Comparison of ENCODE assay signal across 8 cellular contexts in genomic region chr4:82901129-82901718, GRCh38. TPM values are rescaled to one million over a fixed set of nuclear protein-coding genes. Genes with fewer than 3 reads are reported as not detected.
A peak's percentile ranks its signal among the peaks of the same experiment; 100 is the strongest.
DNase-seq lines count a peak whose midpoint lies in the region; ATAC-seq and TF ChIP-seq lines count a peak whose summit lies in the region.

No MANE protein-coding gene starts in this region.

- no peaks in the 10 kb centered on the region for H3K9me3 ChIP-seq in ES-I3 (ENCODE audit: control insufficient read depth, insufficient read depth, low read length)
- H3K9me3 ChIP-seq in fibroblast of lung (ENCODE audit: control insufficient read depth, insufficient read depth, low read depth, low read length): no peaks in the 10 kb centered on the region

- H3K36me3 ChIP-seq in ES-I3 (ENCODE audit: insufficient read depth, low read length): peaks cover 12% of the 10 kb centered on the region
- no peaks in the 10 kb centered on the region for H3K36me3 ChIP-seq in fibroblast of lung (ENCODE audit: control insufficient read depth, insufficient read depth, low read length)

- H3K9ac ChIP-seq in ES-I3 (ENCODE audit: low read depth, low read length) (peak overlapping the region; percentile 81), fibroblast of lung (ENCODE audit: insufficient read depth, low read length) (peak overlapping the region; percentile 99)

- H3K4me1 ChIP-seq in ES-I3 (ENCODE audit: insufficient read depth, low read length): no peaks in the 10 kb centered on the region
- H3K4me1 ChIP-seq in fibroblast of lung (ENCODE audit: control insufficient read depth, extremely low read depth, insufficient read depth, low read length): peaks cover 2% of the 10 kb centered on the region

- H3K27me3 ChIP-seq in fibroblast of lung (ENCODE audit: control insufficient read depth, insufficient read depth, low read length): no peaks in the 10 kb centered on the region

- TF ChIP-seq CTCF in fibroblast of lung (conservative IDR thresholded peaks at IDR 0.05 in 1 of 2, IDR thresholded peaks at IDR 0.05 in 1 of 2; ENCODE audit: low read depth in 1 of 2, low read length in 2 of 2) (no peak), retinal pigment epithelial cell (conservative IDR thresholded peaks at IDR 0.05; ENCODE audit: low read depth, low read length) (no peak)

- no peaks in the 10 kb centered on the region for H4K20me1 ChIP-seq in fibroblast of lung (ENCODE audit: control insufficient read depth, extremely low read depth, insufficient read depth, low read length)

- H3K79me2 ChIP-seq in fibroblast of lung (ENCODE audit: control insufficient read depth, insufficient read depth, low read length): peaks cover 47% of the 10 kb centered on the region

- no peak for DNase-seq in fibroblast of lung (ENCODE audit: low read depth in 2 of 2)
- no peak for DNase-seq in retinal pigment epithelial cell (ENCODE audit: low read depth)
- no peak for DNase-seq in Kasumi-1 (lab: John Stamatoyannopoulos, UW)
- DNase-seq in activated effector memory CD4-positive, alpha-beta T cell treated with Interleukin-2 at 50 U/mL for 16 hours: no peak
- DNase-seq in NK-92 (lab: John Stamatoyannopoulos, UW; ENCODE audit: unreplicated experiment): no peak

- peak overlapping the region; percentile 99 for H3K27ac ChIP-seq in fibroblast of lung (ENCODE audit: insufficient read depth, low read length)

- peak overlapping the region; percentile 97 for H2AFZ ChIP-seq in fibroblast of lung (ENCODE audit: low read length)

- H3K4me3 ChIP-seq in fibroblast of lung (replicated peaks in 1 of 4; ENCODE audit: control extremely low read depth in 1 of 4, insufficient read depth in 1 of 4, low read depth in 3 of 4, low read length in 4 of 4) (peak overlapping the region; percentile 68 to 98 (median 94)), retinal pigment epithelial cell (ENCODE audit: low read length) (peak overlapping the region; percentile 96)

- no peak for ATAC-seq in GM21423 (IDR thresholded peaks at IDR 0.05; ENCODE audit: unreplicated experiment)

- peak overlapping the region; percentile 90 for H3K4me2 ChIP-seq in fibroblast of lung (ENCODE audit: extremely low read depth, insufficient read depth, low read length)

TF ChIP-seq in PFSK-1, 5 proteins besides CTCF, POLR2A, EP300 and RAD21:
- TF ChIP-seq POLR2AphosphoS5 (IDR thresholded peaks at IDR 0.05; ENCODE audit: low read depth, low read length): peak; percentile 77
- no peak for TF ChIP-seq TAF1 (IDR thresholded peaks at IDR 0.05; ENCODE audit: borderline replicate concordance, insufficient read depth, low read length)
- TF ChIP-seq FOXP2 (optimal IDR thresholded peaks at IDR 0.05; ENCODE audit: borderline replicate concordance, extremely low read depth, extremely low read length, insufficient read depth): no peak
- TF ChIP-seq, protein P1, sequence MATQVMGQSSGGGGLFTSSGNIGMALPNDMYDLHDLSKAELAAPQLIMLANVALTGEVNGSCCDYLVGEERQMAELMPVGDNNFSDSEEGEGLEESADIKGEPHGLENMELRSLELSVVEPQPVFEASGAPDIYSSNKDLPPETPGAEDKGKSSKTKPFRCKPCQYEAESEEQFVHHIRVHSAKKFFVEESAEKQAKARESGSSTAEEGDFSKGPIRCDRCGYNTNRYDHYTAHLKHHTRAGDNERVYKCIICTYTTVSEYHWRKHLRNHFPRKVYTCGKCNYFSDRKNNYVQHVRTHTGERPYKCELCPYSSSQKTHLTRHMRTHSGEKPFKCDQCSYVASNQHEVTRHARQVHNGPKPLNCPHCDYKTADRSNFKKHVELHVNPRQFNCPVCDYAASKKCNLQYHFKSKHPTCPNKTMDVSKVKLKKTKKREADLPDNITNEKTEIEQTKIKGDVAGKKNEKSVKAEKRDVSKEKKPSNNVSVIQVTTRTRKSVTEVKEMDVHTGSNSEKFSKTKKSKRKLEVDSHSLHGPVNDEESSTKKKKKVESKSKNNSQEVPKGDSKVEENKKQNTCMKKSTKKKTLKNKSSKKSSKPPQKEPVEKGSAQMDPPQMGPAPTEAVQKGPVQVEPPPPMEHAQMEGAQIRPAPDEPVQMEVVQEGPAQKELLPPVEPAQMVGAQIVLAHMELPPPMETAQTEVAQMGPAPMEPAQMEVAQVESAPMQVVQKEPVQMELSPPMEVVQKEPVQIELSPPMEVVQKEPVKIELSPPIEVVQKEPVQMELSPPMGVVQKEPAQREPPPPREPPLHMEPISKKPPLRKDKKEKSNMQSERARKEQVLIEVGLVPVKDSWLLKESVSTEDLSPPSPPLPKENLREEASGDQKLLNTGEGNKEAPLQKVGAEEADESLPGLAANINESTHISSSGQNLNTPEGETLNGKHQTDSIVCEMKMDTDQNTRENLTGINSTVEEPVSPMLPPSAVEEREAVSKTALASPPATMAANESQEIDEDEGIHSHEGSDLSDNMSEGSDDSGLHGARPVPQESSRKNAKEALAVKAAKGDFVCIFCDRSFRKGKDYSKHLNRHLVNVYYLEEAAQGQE (IDR thresholded peaks at IDR 0.05; ENCODE audit: insufficient read depth in 1 of 2, low read depth in 2 of 2, low read length in 2 of 2): no peak
- no peak for TF ChIP-seq SIN3A (IDR thresholded peaks at IDR 0.05; ENCODE audit: borderline replicate concordance, insufficient read depth, low read length)

RNA-seq across cellular contexts. Expression of gene THAP9, which starts 0.7 kb away (rescaled TPM):
- 0.75 TPM for polyA plus RNA-seq in PFSK-1 (2012; ENCODE audit: insufficient read length, low read depth)
- 5.6 and 6.2 TPM in 2 replicates for total RNA-seq in fibroblast of lung
- polyA plus RNA-seq in fibroblast of lung: 1.7 and 2.4 TPM in 2 replicates
- 0.82 and 1.0 TPM in 2 replicates for polyA plus RNA-seq in fibroblast of lung (2012)
- 0.98 TPM in 1 of 2 replicates, not detected in the other for polyA minus RNA-seq in fibroblast of lung (ENCODE audit: low replicate concordance)

RNA-seq across cellular contexts. Expression of gene SEC31A, which starts 10.3 kb away (rescaled TPM):
- 72.4 TPM for polyA plus RNA-seq in PFSK-1 (2012; ENCODE audit: insufficient read length, low read depth)
- 297 and 342 TPM in 2 replicates for total RNA-seq in fibroblast of lung
- 421 and 472 TPM in 2 replicates for polyA plus RNA-seq in fibroblast of lung
- 226 and 287 TPM in 2 replicates for polyA plus RNA-seq in fibroblast of lung (2012)
- polyA minus RNA-seq in fibroblast of lung (ENCODE audit: low replicate concordance): 148 and 211 TPM in 2 replicates
